Comparison of ENCODE assay signal across 20 cellular contexts in genomic region chr4:10024303-10024702, GRCh38. TPM values are rescaled to one million over a fixed set of nuclear protein-coding genes. Genes with fewer than 3 reads are reported as not detected.
DNase-seq lines count a peak whose midpoint lies in the region; ATAC-seq, FAIRE-seq and TF ChIP-seq lines count a peak whose summit lies in the region.
"Had no signal": no experiment of that assay in that cellular context is flagged by ENCODE, and none has a peak within 500 bp of the region (broad histone marks: within the 10 kb centered on the region; RNA-seq: fewer than 3 reads in every experiment).

No MANE protein-coding gene starts in this region.

- no TSS peak for BruUV-seq in Caco-2 (replicated peaks; lab: Mats Ljungman, UMichigan)

- no peaks in the 10 kb centered on the region for H3K79me2 ChIP-seq in OCI-LY3 (ENCODE audit: low read length)
- no peaks in the 10 kb centered on the region for H3K79me2 ChIP-seq in smooth muscle cell (ENCODE audit: low read depth)

- H3K9me3 Mint-ChIP-seq in Caco-2 (ENCODE audit: unreplicated experiment) = no peaks in the 10 kb centered on the region
- H3K9me3 Mint-ChIP-seq: activated B cell treated with CpG ODN at 0.5 μM for 24 hours; activated naive CD4-positive, alpha-beta T cell treated with anti-CD3 and anti-CD28 coated beads, Interleukin-2, amount 50 U/mL, for 24 hours had no signal

- H3K4me2 ChIP-seq in OCI-LY3 (ENCODE audit: low read length) (peak overlapping the region; percentile 77), smooth muscle cell (no peak overlapping the region)

- H2AFZ ChIP-seq in OCI-LY3 (ENCODE audit: low read depth, low read length) (peak overlapping the region; percentile 56; the same call in 1 of the 2 replicates), smooth muscle cell (ENCODE audit: low read depth) (no peak overlapping the region)

- TF ChIP-seq EP300 in gastroesophageal sphincter (IDR thresholded peaks at IDR 0.05) = no peak

- H3K27me3 ChIP-seq in Caco-2 (replicated peaks; ENCODE audit: control insufficient read depth, insufficient read depth, low read length) = no peaks in the 10 kb centered on the region
- H3K27me3 ChIP-seq in OCI-LY3 (ENCODE audit: low read depth, low read length) = peaks cover 11% of the 10 kb centered on the region; the same call in 1 of the 2 replicates
- H3K27me3 ChIP-seq in gastroesophageal sphincter = no peaks in the 10 kb centered on the region
- no peaks in the 10 kb centered on the region for H3K27me3 ChIP-seq in rectal smooth muscle tissue (ENCODE audit: control insufficient read depth, insufficient read depth, low read length)
- no peaks in the 10 kb centered on the region for H3K27me3 ChIP-seq in smooth muscle cell (ENCODE audit: low read depth)
- H3K27me3 ChIP-seq: body of pancreas, dorsolateral prefrontal cortex had no signal

- H3K4me3 ChIP-seq in Caco-2 (ENCODE audit: low read depth, low read length) (no peak overlapping the region), OCI-LY3 (ENCODE audit: low read length) (no peak overlapping the region), gastroesophageal sphincter (no peak overlapping the region), rectal smooth muscle tissue (ENCODE audit: low read length) (no peak overlapping the region), smooth muscle cell (no peak overlapping the region)
- H3K4me3 ChIP-seq: body of pancreas, dorsolateral prefrontal cortex had no signal

- H3K27ac Mint-ChIP-seq in Caco-2 (ENCODE audit: unreplicated experiment) = peak overlapping the region; percentile 83
- H3K27ac Mint-ChIP-seq: activated B cell treated with CpG ODN at 0.5 μM for 24 hours; activated CD8-positive, alpha-beta T cell treated with anti-CD3 and anti-CD28 coated beads, Interleukin-2, amount 10 ng/mL, durations not matched to agents 7 days and 5 days; activated naive CD4-positive, alpha-beta T cell treated with anti-CD3 and anti-CD28 coated beads, Interleukin-2, amount 50 U/mL, for 24 hours had no signal

- H3K27me3 Mint-ChIP-seq in Caco-2 (ENCODE audit: insufficient read depth, unreplicated experiment) = no peaks in the 10 kb centered on the region
- H3K27me3 Mint-ChIP-seq: activated naive CD4-positive, alpha-beta T cell treated with anti-CD3 and anti-CD28 coated beads, Interleukin-2, amount 50 U/mL, for 24 hours had no signal

- H3K36me3 Mint-ChIP-seq in Caco-2 (ENCODE audit: insufficient read depth, unreplicated experiment) = peaks cover 7% of the 10 kb centered on the region

- H3K4me1 Mint-ChIP-seq in Caco-2 (ENCODE audit: low read depth, unreplicated experiment) = peaks cover 42% of the 10 kb centered on the region

- H3K4me1 ChIP-seq in Caco-2 (peaks cover 58% of the 10 kb centered on the region), OCI-LY3 (ENCODE audit: low read length) (peaks cover 46% of the 10 kb centered on the region), gastroesophageal sphincter (peaks cover 0 to 21% (median 15%) of the 10 kb centered on the region in 3 donors), rectal smooth muscle tissue (ENCODE audit: control insufficient read depth, insufficient read depth, low read length) (no peaks in the 10 kb centered on the region), smooth muscle cell (ENCODE audit: low read depth) (no peaks in the 10 kb centered on the region)

- FAIRE-seq in urothelium cell line (lab: Jason Lieb, UNC) = no peak

- H3K36me3 ChIP-seq in Caco-2 (ENCODE audit: control insufficient read depth, insufficient read depth, low read length) = no peaks in the 10 kb centered on the region
- no peaks in the 10 kb centered on the region for H3K36me3 ChIP-seq in OCI-LY3 (replicated peaks; ENCODE audit: low read depth, low read length)
- no peaks in the 10 kb centered on the region for H3K36me3 ChIP-seq in gastroesophageal sphincter
- no peaks in the 10 kb centered on the region for H3K36me3 ChIP-seq in rectal smooth muscle tissue (ENCODE audit: control insufficient read depth, insufficient read depth, low read length)
- no peaks in the 10 kb centered on the region for H3K36me3 ChIP-seq in smooth muscle cell (ENCODE audit: low read depth)

- H4K20me1 ChIP-seq in OCI-LY3 (ENCODE audit: insufficient read depth, low read length) (no peaks in the 10 kb centered on the region), smooth muscle cell (ENCODE audit: low read depth) (no peaks in the 10 kb centered on the region)

- H3K9me3 ChIP-seq in Caco-2 (no peaks in the 10 kb centered on the region), OCI-LY3 (ENCODE audit: insufficient read depth, low read length) (no peaks in the 10 kb centered on the region), gastroesophageal sphincter (no peaks in the 10 kb centered on the region), smooth muscle cell (replicated peaks; ENCODE audit: low read depth) (no peaks in the 10 kb centered on the region)
- H3K9me3 ChIP-seq: body of pancreas had no signal

- intact Hi-C loops in Caco-2 (cut with micrococcal nuclease; ENCODE audit: unreplicated experiment) = no loop called here

- no peak overlapping the region for H3K4me3 Mint-ChIP-seq in Caco-2 (ENCODE audit: unreplicated experiment)
- H3K4me3 Mint-ChIP-seq: activated B cell treated with CpG ODN at 0.5 μM for 24 hours; activated CD8-positive, alpha-beta T cell treated with anti-CD3 and anti-CD28 coated beads, Interleukin-2, amount 10 ng/mL, durations not matched to agents 7 days and 5 days; activated naive CD4-positive, alpha-beta T cell treated with anti-CD3 and anti-CD28 coated beads, Interleukin-2, amount 50 U/mL, for 24 hours had no signal

- POLR2A ChIA-PET in Caco-2 (lab: Charles Lee) = no interaction called here

- CTCF ChIA-PET in Caco-2 (lab: Charles Lee) = no interaction called here

- no peak for TF ChIP-seq POLR2A in gastroesophageal sphincter (IDR thresholded peaks at IDR 0.05)

- peaks cover 6% of the 10 kb centered on the region for H3F3A ChIP-seq in smooth muscle cell (ENCODE audit: low read depth)

- H3K9ac ChIP-seq in OCI-LY3 (ENCODE audit: low read length) (peak overlapping the region; percentile 30; the same call in 1 of the 2 replicates), rectal smooth muscle tissue (ENCODE audit: low read length) (no peak overlapping the region), smooth muscle cell (ENCODE audit: low read depth) (no peak overlapping the region)

- no peak for TF ChIP-seq CTCF in Caco-2 (IDR thresholded peaks at IDR 0.05; ENCODE audit: insufficient read depth in 1 of 2, low read depth in 1 of 2, low read length in 1 of 2, severe bottlenecking in 1 of 2, unreplicated experiment in 1 of 2)
- no peak for TF ChIP-seq CTCF in OCI-LY3 (IDR thresholded peaks at IDR 0.05; ENCODE audit: low read depth, low read length)
- TF ChIP-seq CTCF in gastroesophageal sphincter (IDR thresholded peaks at IDR 0.05) = no peak
- no peak for TF ChIP-seq CTCF in smooth muscle cell (IDR thresholded peaks at IDR 0.05; ENCODE audit: borderline replicate concordance, insufficient read depth, poor library complexity, severe bottlenecking)

- no peak for DNase-seq in Caco-2
- DNase-seq in urothelium cell line (ENCODE audit: low spot score) = no peak
- no peak for DNase-seq in NCI-H345 treated with DMSO at 0.1 percent for 48 hours (lab: John Stamatoyannopoulos, UW; ENCODE audit: unreplicated experiment)
- DNase-seq in smooth muscle cell (lab: John Stamatoyannopoulos, UW; ENCODE audit: unreplicated experiment) = no peak
- no peak for DNase-seq in dedifferentiated amniotic fluid mesenchymal stem cell (ENCODE audit: extremely low spot score)
- DNase-seq: activated B cell treated with CpG ODN at 0.5 μM for 24 hours; activated CD8-positive, alpha-beta T cell treated with anti-CD3 and anti-CD28 coated beads, Interleukin-2, amount 10 ng/mL, durations not matched to agents 7 days and 5 days; activated T-cell treated with anti-CD3 and anti-CD28 coated beads, Interleukin-2, amount 50 U/mL, for 48 hours; DMS153; left colon; NCI-H1694 treated with DMSO at 0.1 percent for 48 hours; NCI-H345; SHP77 treated with DMSO at 0.1 percent for 48 hours; stimulated activated CD4-positive, alpha-beta T cell treated with anti-CD3 and anti-CD28 coated beads, Interleukin-4, amount 100 ng/mL, for 4 hours had no signal

- H3K27ac ChIP-seq in OCI-LY3 (ENCODE audit: low read length) = peak overlapping the region; percentile 62
- peak overlapping the region in 2 of 4 donors; percentile 20 to 39 for H3K27ac ChIP-seq in gastroesophageal sphincter
- peak overlapping the region; percentile 15 for H3K27ac ChIP-seq in rectal smooth muscle tissue (ENCODE audit: low read depth, low read length)
- no peak overlapping the region for H3K27ac ChIP-seq in smooth muscle cell (ENCODE audit: low read depth)

- ATAC-seq in gastroesophageal sphincter = peak; percentile 17
- ATAC-seq: activated CD8-positive, alpha-beta T cell treated with anti-CD3 and anti-CD28 coated beads, Interleukin-2, amount 10 ng/mL, durations not matched to agents 7 days and 5 days; body of pancreas; left colon had no signal

- WGBS in gastroesophageal sphincter (ENCODE audit: low coverage in 1 of 2), 2 donors = 54% methylated on average over 2 of the region's 2 CpGs; no CpG with 5 or more reads in 1 of the 2 donors
- 97% methylated on average over 2 of the region's 2 CpGs for WGBS in smooth muscle cell (ENCODE audit: low lambda C conversion rate)

RNA-seq across cellular contexts. Expression of gene SLC2A9, which starts 3.0 kb away (rescaled TPM):
- total RNA-seq in Caco-2 (2022) (17.5 and 21.0 TPM in 2 replicates), gastroesophageal sphincter (1 to 10 TPM; 3.1 to 6.5 (median 4.3) TPM), smooth muscle cell (2.2 and 3.5 TPM in 2 replicates)
- polyA plus RNA-seq in smooth muscle cell = 1.3 and 3.2 TPM in 2 replicates
